In genomic region chr6:32178547-32179440, GRCh38 we compare ENCODE assay signal across 1 cellular context.
TF ChIP-seq lines count a peak whose summit lies in the region.

No MANE protein-coding gene starts in this region.

TF ChIP-seq in K562, 482 proteins besides CTCF, POLR2A, EP300 and RAD21 (continued from another document and continues in another):
- TF ChIP-seq MLLT1 (IDR thresholded peaks at IDR 0.05), result peak; percentile 30 to 47; a peak in 3 of 4 replicates
- peak; percentile 6 for TF ChIP-seq PRDM10 (IDR thresholded peaks at IDR 0.05; ENCODE audit: partially characterized antibody)
- 0 out of 2 replicates have a peak, but pooled peaks have one; percentile 56 for TF ChIP-seq STAT6 (CRISPR knock-in tag; IDR thresholded peaks at IDR 0.05)
- no peak for TF ChIP-seq ZNF77 (CRISPR knock-in tag; IDR thresholded peaks at IDR 0.05)
- peak; percentile 22; the same call in 1 of the 2 replicates for TF ChIP-seq RREB1 (CRISPR knock-in tag; IDR thresholded peaks at IDR 0.05)
- TF ChIP-seq KLF16 (IDR thresholded peaks at IDR 0.05), result 0 out of 2 replicates have a peak, but pooled peaks have one; percentile 24
- TF ChIP-seq USF1 (CRISPR knock-in tag; IDR thresholded peaks at IDR 0.05), result peak; percentile 86
- TF ChIP-seq HIVEP1 (CRISPR knock-in tag; IDR thresholded peaks at IDR 0.05), result 0 out of 2 replicates have a peak, but pooled peaks have one; percentile 19
- peak; percentile 59 for TF ChIP-seq ARID1B (IDR thresholded peaks at IDR 0.05)
- no peak for TF ChIP-seq ZNF408 (CRISPR knock-in tag; IDR thresholded peaks at IDR 0.05; ENCODE audit: low read depth)
- 0 out of 2 replicates have a peak, but pooled peaks have one; percentile 10 for TF ChIP-seq SMARCC2 (IDR thresholded peaks at IDR 0.05; ENCODE audit: low read depth)
- 0 out of 2 replicates have a peak, but pooled peaks have one; percentile 20 for TF ChIP-seq PHB2 (IDR thresholded peaks at IDR 0.05; ENCODE audit: low read depth)
- TF ChIP-seq KLF1 (tag; IDR thresholded peaks at IDR 0.05), result peak; percentile 64
- peak; percentile 55 for TF ChIP-seq RBM39 (optimal IDR thresholded peaks at IDR 0.05; ENCODE audit: low read depth, low read length)
- TF ChIP-seq USF2 (CRISPR knock-in tag; IDR thresholded peaks at IDR 0.05), result peak; percentile 78
- 0 out of 2 replicates have a peak, but pooled peaks have one; percentile 45 for TF ChIP-seq TFAP4 (CRISPR knock-in tag; IDR thresholded peaks at IDR 0.05; ENCODE audit: borderline replicate concordance)
- TF ChIP-seq SRF (CRISPR knock-in tag; IDR thresholded peaks at IDR 0.05), result peak; percentile 27 to 65; a peak in 1 of 4 replicates
- peak; percentile 55; the same call in 1 of the 2 replicates for TF ChIP-seq YBX1 (IDR thresholded peaks at IDR 0.05)
- peak; percentile 4; the same call in 1 of the 2 replicates for TF ChIP-seq FOXM1 (IDR thresholded peaks at IDR 0.05; ENCODE audit: low read depth)
- no peak for TF ChIP-seq FOXM1 (CRISPR knock-in tag; IDR thresholded peaks at IDR 0.05; ENCODE audit: low read depth)
- TF ChIP-seq STAT5B (CRISPR knock-in tag; IDR thresholded peaks at IDR 0.05), result no peak
- TF ChIP-seq PHTF2 (CRISPR knock-in tag; IDR thresholded peaks at IDR 0.05), result 0 out of 2 replicates have a peak, but pooled peaks have one; percentile 28
- no peak for TF ChIP-seq HBP1 (CRISPR knock-in tag; IDR thresholded peaks at IDR 0.05)
- no peak for TF ChIP-seq CREB1 (IDR thresholded peaks at IDR 0.05)
- no peak for TF ChIP-seq CREB1 (CRISPR knock-in tag; IDR thresholded peaks at IDR 0.05)
- TF ChIP-seq YY1 (IDR thresholded peaks at IDR 0.05; ENCODE audit: borderline replicate concordance in 1 of 3, control insufficient read depth in 1 of 3, extremely low read depth in 1 of 3, insufficient read depth in 3 of 3, insufficient read length in 1 of 3, insufficient replicate concordance in 2 of 3, low read depth in 1 of 3, low read length in 2 of 3), result peak in 1 of 3 experiments; percentile 16
- peak; percentile 49; the same call in 1 of the 2 replicates for TF ChIP-seq THRB (CRISPR knock-in tag; conservative IDR thresholded peaks at IDR 0.05)
- TF ChIP-seq HOXB6 (CRISPR knock-in tag; IDR thresholded peaks at IDR 0.05; ENCODE audit: borderline replicate concordance), result no peak
- TF ChIP-seq HDAC2 (IDR thresholded peaks at IDR 0.05), result peak; percentile 54; the same call in 1 of the 2 replicates
- TF ChIP-seq ZNF764 (CRISPR knock-in tag; IDR thresholded peaks at IDR 0.05; ENCODE audit: low read depth), result no peak
- peak in 1 of 2 experiments; percentile 16; a peak in 1 of 4 replicates for TF ChIP-seq ARNT (IDR thresholded peaks at IDR 0.05)
- 0 out of 2 replicates have a peak, but pooled peaks have one; percentile 13 for TF ChIP-seq E2F4 (CRISPR knock-in tag; IDR thresholded peaks at IDR 0.05; ENCODE audit: low read depth)
- TF ChIP-seq GTF2B (IDR thresholded peaks at IDR 0.05; ENCODE audit: extremely low read depth, insufficient read length), result no peak
